ENCODE assay signal across 1 cellular context in the genomic region with DNA sequence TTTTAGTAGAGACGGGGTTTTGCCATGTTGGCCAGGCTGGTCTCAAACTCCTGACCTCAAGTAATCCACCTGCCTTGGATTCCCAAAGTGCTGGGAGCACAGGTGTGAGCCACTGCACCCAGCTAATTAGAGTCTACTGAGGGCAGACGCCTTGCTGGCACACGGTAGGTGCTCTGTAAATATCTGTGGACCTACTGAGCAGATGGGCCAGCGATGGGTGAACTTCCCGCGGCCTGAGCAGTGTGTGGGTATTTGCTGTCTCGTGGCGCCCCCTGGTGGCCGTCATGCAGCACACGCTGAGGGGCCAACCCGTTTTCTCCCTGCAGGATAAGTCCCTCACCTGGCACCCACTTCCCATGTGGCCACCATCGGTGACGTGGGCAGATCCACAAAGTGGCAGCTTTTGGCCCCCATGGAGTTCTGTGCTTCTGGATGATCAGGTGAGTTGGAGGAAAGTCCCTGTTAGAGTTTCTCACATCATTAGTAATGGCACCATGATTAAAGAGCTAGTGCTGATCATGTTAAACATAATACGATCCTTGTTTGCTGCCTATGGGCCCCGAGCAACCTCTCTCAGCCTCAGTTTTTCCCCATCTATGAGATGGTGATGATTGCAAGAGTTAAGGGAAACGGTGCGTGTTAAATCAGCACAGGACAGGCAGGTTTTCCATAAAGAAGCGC.
A peak's percentile ranks its signal among the peaks of the same experiment; 100 is the strongest.
TF ChIP-seq lines count a peak whose summit lies in the region.

No MANE protein-coding gene starts in this region.

TF ChIP-seq in HepG2, 621 proteins besides CTCF, POLR2A, EP300 and RAD21 (continued from another document and continues in another):
- TF ChIP-seq ZKSCAN8 (CRISPR knock-in tag; IDR thresholded peaks at IDR 0.05; ENCODE audit: borderline replicate concordance) = no peak
- TF ChIP-seq, protein P1, sequence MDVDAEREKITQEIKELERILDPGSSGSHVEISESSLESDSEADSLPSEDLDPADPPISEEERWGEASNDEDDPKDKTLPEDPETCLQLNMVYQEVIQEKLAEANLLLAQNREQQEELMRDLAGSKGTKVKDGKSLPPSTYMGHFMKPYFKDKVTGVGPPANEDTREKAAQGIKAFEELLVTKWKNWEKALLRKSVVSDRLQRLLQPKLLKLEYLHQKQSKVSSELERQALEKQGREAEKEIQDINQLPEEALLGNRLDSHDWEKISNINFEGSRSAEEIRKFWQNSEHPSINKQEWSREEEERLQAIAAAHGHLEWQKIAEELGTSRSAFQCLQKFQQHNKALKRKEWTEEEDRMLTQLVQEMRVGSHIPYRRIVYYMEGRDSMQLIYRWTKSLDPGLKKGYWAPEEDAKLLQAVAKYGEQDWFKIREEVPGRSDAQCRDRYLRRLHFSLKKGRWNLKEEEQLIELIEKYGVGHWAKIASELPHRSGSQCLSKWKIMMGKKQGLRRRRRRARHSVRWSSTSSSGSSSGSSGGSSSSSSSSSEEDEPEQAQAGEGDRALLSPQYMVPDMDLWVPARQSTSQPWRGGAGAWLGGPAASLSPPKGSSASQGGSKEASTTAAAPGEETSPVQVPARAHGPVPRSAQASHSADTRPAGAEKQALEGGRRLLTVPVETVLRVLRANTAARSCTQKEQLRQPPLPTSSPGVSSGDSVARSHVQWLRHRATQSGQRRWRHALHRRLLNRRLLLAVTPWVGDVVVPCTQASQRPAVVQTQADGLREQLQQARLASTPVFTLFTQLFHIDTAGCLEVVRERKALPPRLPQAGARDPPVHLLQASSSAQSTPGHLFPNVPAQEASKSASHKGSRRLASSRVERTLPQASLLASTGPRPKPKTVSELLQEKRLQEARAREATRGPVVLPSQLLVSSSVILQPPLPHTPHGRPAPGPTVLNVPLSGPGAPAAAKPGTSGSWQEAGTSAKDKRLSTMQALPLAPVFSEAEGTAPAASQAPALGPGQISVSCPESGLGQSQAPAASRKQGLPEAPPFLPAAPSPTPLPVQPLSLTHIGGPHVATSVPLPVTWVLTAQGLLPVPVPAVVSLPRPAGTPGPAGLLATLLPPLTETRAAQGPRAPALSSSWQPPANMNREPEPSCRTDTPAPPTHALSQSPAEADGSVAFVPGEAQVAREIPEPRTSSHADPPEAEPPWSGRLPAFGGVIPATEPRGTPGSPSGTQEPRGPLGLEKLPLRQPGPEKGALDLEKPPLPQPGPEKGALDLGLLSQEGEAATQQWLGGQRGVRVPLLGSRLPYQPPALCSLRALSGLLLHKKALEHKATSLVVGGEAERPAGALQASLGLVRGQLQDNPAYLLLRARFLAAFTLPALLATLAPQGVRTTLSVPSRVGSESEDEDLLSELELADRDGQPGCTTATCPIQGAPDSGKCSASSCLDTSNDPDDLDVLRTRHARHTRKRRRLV (CRISPR knock-in tag; IDR thresholded peaks at IDR 0.05) = no peak
- no peak for TF ChIP-seq ZNF660 (CRISPR knock-in tag; IDR thresholded peaks at IDR 0.05; ENCODE audit: borderline replicate concordance, low read depth)
- TF ChIP-seq HMG20A (CRISPR knock-in tag; IDR thresholded peaks at IDR 0.05; ENCODE audit: borderline replicate concordance) = no peak
- TF ChIP-seq ZNF431 (CRISPR knock-in tag; IDR thresholded peaks at IDR 0.05; ENCODE audit: borderline replicate concordance, low read depth) = no peak
- TF ChIP-seq ELF1 (CRISPR knock-in tag; IDR thresholded peaks at IDR 0.05) = no peak
- TF ChIP-seq, protein P2, sequence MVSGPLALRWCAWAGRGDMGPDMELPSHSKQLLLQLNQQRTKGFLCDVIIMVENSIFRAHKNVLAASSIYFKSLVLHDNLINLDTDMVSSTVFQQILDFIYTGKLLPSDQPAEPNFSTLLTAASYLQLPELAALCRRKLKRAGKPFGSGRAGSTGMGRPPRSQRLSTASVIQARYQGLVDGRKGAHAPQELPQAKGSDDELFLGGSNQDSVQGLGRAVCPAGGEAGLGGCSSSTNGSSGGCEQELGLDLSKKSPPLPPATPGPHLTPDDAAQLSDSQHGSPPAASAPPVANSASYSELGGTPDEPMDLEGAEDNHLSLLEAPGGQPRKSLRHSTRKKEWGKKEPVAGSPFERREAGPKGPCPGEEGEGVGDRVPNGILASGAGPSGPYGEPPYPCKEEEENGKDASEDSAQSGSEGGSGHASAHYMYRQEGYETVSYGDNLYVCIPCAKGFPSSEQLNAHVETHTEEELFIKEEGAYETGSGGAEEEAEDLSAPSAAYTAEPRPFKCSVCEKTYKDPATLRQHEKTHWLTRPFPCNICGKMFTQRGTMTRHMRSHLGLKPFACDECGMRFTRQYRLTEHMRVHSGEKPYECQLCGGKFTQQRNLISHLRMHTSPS (CRISPR knock-in tag; IDR thresholded peaks at IDR 0.05; ENCODE audit: low read depth) = no peak
- no peak for TF ChIP-seq ZFYVE20 (CRISPR knock-in tag; IDR thresholded peaks at IDR 0.05; ENCODE audit: borderline replicate concordance, low read depth)
- TF ChIP-seq ZNF292 (CRISPR knock-in tag; IDR thresholded peaks at IDR 0.05; ENCODE audit: borderline replicate concordance, low read depth) = no peak
- TF ChIP-seq ZNF878 (CRISPR knock-in tag; IDR thresholded peaks at IDR 0.05) = no peak
- no peak for TF ChIP-seq RARG (CRISPR knock-in tag; IDR thresholded peaks at IDR 0.05; ENCODE audit: low read depth)
- 0 out of 2 replicates have a peak, but pooled peaks have one; percentile 39 for TF ChIP-seq JUND (CRISPR knock-in tag; IDR thresholded peaks at IDR 0.05)
- TF ChIP-seq, protein P3, sequence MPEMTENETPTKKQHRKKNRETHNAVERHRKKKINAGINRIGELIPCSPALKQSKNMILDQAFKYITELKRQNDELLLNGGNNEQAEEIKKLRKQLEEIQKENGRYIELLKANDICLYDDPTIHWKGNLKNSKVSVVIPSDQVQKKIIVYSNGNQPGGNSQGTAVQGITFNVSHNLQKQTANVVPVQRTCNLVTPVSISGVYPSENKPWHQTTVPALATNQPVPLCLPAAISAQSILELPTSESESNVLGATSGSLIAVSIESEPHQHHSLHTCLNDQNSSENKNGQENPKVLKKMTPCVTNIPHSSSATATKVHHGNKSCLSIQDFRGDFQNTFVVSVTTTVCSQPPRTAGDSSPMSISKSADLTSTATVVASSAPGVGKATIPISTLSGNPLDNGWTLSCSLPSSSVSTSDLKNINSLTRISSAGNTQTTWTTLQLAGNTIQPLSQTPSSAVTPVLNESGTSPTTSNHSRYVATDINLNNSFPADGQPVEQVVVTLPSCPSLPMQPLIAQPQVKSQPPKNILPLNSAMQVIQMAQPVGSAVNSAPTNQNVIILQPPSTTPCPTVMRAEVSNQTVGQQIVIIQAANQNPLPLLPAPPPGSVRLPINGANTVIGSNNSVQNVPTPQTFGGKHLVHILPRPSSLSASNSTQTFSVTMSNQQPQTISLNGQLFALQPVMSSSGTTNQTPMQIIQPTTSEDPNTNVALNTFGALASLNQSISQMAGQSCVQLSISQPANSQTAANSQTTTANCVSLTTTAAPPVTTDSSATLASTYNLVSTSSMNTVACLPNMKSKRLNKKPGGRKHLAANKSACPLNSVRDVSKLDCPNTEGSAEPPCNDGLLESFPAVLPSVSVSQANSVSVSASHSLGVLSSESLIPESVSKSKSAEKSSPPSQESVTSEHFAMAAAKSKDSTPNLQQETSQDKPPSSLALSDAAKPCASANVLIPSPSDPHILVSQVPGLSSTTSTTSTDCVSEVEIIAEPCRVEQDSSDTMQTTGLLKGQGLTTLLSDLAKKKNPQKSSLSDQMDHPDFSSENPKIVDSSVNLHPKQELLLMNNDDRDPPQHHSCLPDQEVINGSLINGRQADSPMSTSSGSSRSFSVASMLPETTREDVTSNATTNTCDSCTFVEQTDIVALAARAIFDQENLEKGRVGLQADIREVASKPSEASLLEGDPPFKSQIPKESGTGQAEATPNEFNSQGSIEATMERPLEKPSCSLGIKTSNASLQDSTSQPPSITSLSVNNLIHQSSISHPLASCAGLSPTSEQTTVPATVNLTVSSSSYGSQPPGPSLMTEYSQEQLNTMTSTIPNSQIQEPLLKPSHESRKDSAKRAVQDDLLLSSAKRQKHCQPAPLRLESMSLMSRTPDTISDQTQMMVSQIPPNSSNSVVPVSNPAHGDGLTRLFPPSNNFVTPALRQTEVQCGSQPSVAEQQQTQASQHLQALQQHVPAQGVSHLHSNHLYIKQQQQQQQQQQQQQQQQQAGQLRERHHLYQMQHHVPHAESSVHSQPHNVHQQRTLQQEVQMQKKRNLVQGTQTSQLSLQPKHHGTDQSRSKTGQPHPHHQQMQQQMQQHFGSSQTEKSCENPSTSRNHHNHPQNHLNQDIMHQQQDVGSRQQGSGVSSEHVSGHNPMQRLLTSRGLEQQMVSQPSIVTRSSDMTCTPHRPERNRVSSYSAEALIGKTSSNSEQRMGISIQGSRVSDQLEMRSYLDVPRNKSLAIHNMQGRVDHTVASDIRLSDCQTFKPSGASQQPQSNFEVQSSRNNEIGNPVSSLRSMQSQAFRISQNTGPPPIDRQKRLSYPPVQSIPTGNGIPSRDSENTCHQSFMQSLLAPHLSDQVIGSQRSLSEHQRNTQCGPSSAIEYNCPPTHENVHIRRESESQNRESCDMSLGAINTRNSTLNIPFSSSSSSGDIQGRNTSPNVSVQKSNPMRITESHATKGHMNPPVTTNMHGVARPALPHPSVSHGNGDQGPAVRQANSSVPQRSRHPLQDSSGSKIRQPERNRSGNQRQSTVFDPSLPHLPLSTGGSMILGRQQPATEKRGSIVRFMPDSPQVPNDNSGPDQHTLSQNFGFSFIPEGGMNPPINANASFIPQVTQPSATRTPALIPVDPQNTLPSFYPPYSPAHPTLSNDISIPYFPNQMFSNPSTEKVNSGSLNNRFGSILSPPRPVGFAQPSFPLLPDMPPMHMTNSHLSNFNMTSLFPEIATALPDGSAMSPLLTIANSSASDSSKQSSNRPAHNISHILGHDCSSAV (CRISPR knock-in tag; IDR thresholded peaks at IDR 0.05; ENCODE audit: borderline replicate concordance) = no peak
- TF ChIP-seq HOXD1 (CRISPR knock-in tag; IDR thresholded peaks at IDR 0.05) = no peak
- TF ChIP-seq EHMT2 (IDR thresholded peaks at IDR 0.05; ENCODE audit: borderline replicate concordance, low read depth, low read length) = no peak
- no peak for TF ChIP-seq HDAC6 (IDR thresholded peaks at IDR 0.05; ENCODE audit: low read depth, low read length)
- TF ChIP-seq SATB2 (CRISPR knock-in tag; IDR thresholded peaks at IDR 0.05) = no peak
- TF ChIP-seq, protein P4, sequence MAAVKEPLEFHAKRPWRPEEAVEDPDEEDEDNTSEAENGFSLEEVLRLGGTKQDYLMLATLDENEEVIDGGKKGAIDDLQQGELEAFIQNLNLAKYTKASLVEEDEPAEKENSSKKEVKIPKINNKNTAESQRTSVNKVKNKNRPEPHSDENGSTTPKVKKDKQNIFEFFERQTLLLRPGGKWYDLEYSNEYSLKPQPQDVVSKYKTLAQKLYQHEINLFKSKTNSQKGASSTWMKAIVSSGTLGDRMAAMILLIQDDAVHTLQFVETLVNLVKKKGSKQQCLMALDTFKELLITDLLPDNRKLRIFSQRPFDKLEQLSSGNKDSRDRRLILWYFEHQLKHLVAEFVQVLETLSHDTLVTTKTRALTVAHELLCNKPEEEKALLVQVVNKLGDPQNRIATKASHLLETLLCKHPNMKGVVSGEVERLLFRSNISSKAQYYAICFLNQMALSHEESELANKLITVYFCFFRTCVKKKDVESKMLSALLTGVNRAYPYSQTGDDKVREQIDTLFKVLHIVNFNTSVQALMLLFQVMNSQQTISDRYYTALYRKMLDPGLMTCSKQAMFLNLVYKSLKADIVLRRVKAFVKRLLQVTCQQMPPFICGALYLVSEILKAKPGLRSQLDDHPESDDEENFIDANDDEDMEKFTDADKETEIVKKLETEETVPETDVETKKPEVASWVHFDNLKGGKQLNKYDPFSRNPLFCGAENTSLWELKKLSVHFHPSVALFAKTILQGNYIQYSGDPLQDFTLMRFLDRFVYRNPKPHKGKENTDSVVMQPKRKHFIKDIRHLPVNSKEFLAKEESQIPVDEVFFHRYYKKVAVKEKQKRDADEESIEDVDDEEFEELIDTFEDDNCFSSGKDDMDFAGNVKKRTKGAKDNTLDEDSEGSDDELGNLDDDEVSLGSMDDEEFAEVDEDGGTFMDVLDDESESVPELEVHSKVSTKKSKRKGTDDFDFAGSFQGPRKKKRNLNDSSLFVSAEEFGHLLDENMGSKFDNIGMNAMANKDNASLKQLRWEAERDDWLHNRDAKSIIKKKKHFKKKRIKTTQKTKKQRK (IDR thresholded peaks at IDR 0.05; ENCODE audit: low read length) = no peak
- TF ChIP-seq, protein P5, sequence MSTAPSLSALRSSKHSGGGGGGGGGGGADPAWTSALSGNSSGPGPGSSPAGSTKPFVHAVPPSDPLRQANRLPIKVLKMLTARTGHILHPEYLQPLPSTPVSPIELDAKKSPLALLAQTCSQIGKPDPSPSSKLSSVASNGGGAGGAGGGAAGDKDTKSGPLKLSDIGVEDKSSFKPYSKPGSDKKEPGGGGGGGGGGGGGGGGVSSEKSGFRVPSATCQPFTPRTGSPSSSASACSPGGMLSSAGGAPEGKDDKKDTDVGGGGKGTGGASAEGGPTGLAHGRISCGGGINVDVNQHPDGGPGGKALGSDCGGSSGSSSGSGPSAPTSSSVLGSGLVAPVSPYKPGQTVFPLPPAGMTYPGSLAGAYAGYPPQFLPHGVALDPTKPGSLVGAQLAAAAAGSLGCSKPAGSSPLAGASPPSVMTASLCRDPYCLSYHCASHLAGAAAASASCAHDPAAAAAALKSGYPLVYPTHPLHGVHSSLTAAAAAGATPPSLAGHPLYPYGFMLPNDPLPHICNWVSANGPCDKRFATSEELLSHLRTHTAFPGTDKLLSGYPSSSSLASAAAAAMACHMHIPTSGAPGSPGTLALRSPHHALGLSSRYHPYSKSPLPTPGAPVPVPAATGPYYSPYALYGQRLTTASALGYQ (CRISPR knock-in tag; IDR thresholded peaks at IDR 0.05) = no peak
- TF ChIP-seq GPN1 (CRISPR knock-in tag; IDR thresholded peaks at IDR 0.05; ENCODE audit: borderline replicate concordance) = no peak
- no peak for TF ChIP-seq ZNF883 (CRISPR knock-in tag; IDR thresholded peaks at IDR 0.05; ENCODE audit: not compliant biosample characterization)
- TF ChIP-seq ZSCAN21 (CRISPR knock-in tag; IDR thresholded peaks at IDR 0.05; ENCODE audit: borderline replicate concordance) = 0 out of 2 replicates have a peak, but pooled peaks have one; percentile 16
- 0 out of 2 replicates have a peak, but pooled peaks have one; percentile 24 for TF ChIP-seq ZFP36L1 (CRISPR knock-in tag; IDR thresholded peaks at IDR 0.05)
- no peak for TF ChIP-seq NONO (IDR thresholded peaks at IDR 0.05)
- no peak for TF ChIP-seq NONO (CRISPR knock-in tag; conservative IDR thresholded peaks at IDR 0.05)
- TF ChIP-seq, protein P6, sequence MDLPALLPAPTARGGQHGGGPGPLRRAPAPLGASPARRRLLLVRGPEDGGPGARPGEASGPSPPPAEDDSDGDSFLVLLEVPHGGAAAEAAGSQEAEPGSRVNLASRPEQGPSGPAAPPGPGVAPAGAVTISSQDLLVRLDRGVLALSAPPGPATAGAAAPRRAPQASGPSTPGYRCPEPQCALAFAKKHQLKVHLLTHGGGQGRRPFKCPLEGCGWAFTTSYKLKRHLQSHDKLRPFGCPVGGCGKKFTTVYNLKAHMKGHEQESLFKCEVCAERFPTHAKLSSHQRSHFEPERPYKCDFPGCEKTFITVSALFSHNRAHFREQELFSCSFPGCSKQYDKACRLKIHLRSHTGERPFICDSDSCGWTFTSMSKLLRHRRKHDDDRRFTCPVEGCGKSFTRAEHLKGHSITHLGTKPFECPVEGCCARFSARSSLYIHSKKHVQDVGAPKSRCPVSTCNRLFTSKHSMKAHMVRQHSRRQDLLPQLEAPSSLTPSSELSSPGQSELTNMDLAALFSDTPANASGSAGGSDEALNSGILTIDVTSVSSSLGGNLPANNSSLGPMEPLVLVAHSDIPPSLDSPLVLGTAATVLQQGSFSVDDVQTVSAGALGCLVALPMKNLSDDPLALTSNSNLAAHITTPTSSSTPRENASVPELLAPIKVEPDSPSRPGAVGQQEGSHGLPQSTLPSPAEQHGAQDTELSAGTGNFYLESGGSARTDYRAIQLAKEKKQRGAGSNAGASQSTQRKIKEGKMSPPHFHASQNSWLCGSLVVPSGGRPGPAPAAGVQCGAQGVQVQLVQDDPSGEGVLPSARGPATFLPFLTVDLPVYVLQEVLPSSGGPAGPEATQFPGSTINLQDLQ (CRISPR knock-in tag; IDR thresholded peaks at IDR 0.05) = peak; percentile 67; the same call in 1 of the 2 replicates
